38 cellular contexts compared by ENCODE assay signal in the genomic region with DNA sequence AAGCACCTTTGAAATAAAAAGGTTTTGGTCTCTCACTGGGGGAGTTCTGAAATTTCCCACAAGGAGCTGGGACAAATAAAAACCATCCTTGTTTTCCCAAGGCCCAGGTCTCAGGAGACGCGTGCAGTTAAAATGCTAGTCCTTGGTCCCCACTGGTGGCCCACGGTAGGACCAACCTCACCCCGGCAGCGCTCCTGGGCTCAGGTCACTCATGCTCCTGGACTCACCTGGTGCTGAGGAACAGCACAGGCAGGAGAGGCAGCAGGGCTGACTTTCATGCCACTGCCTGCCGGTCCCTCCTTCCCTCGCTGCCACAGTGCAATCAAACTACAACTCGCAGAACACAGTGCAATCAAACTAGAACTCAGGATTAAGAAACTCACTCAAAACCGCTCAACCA.
"Had no signal": no experiment of that assay in that cellular context is flagged by ENCODE, and none has a peak within 500 bp of the region (broad histone marks: within the 10 kb centered on the region; RNA-seq: fewer than 3 reads in every experiment).

No MANE protein-coding gene starts in this region.

- H3K27ac ChIP-seq: ascending aorta, cardiac muscle cell, WERI-Rb-1 had no signal

- FAIRE-seq: bronchial epithelial cell had no signal

- H3K36me3 ChIP-seq: ascending aorta, cardiac muscle cell, WERI-Rb-1 had no signal

- ATAC-seq: activated CD4-positive, alpha-beta T cell treated with anti-CD3 and anti-CD28 coated beads for 36 hours; activated CD4-positive, CD25-positive, alpha-beta regulatory T cell treated with anti-CD3 and anti-CD28 coated beads, Interleukin-2, amount 50 U/mL, for 24 hours; activated CD8-positive, alpha-beta memory T cell treated with anti-CD3 and anti-CD28 coated beads, Interleukin-2, amount 10 ng/mL, durations not matched to agents 7 days and 5 days; activated CD8-positive, alpha-beta T cell treated with anti-CD3 and anti-CD28 coated beads, Interleukin-2, amount 10 ng/mL, durations not matched to agents 7 days and 5 days; activated naive CD8-positive, alpha-beta T cell treated with anti-CD3 and anti-CD28 coated beads, Interleukin-2, amount 50 U/mL, for 24 hours; WTC11 had no signal

- H3K4me1 ChIP-seq: ascending aorta had no signal

- H3K27me3 Mint-ChIP-seq: activated CD4-positive, alpha-beta memory T cell treated with anti-CD3 and anti-CD28 coated beads, Interleukin-2, amount 10 ng/mL, durations not matched to agents 7 days and 5 days; activated CD4-positive, alpha-beta T cell treated with anti-CD3 and anti-CD28 coated beads for 36 hours; activated CD4-positive, alpha-beta T cell treated with anti-CD3 and anti-CD28 coated beads, Interleukin-2, amount 10 ng/mL, durations not matched to agents 7 days and 5 days; activated CD8-positive, alpha-beta memory T cell treated with anti-CD3 and anti-CD28 coated beads, Interleukin-2, amount 10 ng/mL, durations not matched to agents 7 days and 5 days; activated naive CD4-positive, alpha-beta T cell treated with anti-CD3 and anti-CD28 coated beads, Interleukin-2, amount 10 ng/mL, durations not matched to agents 7 days and 5 days; activated naive CD4-positive, alpha-beta T cell treated with anti-CD3 and anti-CD28 coated beads, Interleukin-2, amount 50 U/mL, for 24 hours; activated naive CD8-positive, alpha-beta T cell; activated naive CD8-positive, alpha-beta T cell treated with anti-CD3 and anti-CD28 coated beads, Interleukin-2, amount 10 ng/mL, durations not matched to agents 7 days and 5 days; activated naive CD8-positive, alpha-beta T cell treated with anti-CD3 and anti-CD28 coated beads, Interleukin-2, amount 50 U/mL, for 24 hours; activated T-cell treated with anti-CD3 and anti-CD28 coated beads, Interleukin-2, amount 50 U/mL, for 24 hours; central memory CD8-positive, alpha-beta T cell had no signal

- H3K27me3 ChIP-seq: ascending aorta, cardiac muscle cell had no signal

- H3K36me3 Mint-ChIP-seq: activated CD8-positive, alpha-beta memory T cell treated with anti-CD3 and anti-CD28 coated beads, Interleukin-2, amount 10 ng/mL, durations not matched to agents 7 days and 5 days; activated naive CD4-positive, alpha-beta T cell treated with anti-CD3 and anti-CD28 coated beads, Interleukin-2, amount 10 ng/mL, durations not matched to agents 7 days and 5 days; activated naive CD4-positive, alpha-beta T cell treated with anti-CD3 and anti-CD28 coated beads, Interleukin-2, amount 50 U/mL, for 24 hours; activated naive CD8-positive, alpha-beta T cell; activated naive CD8-positive, alpha-beta T cell treated with anti-CD3 and anti-CD28 coated beads, Interleukin-2, amount 10 ng/mL, durations not matched to agents 7 days and 5 days; brain; WTC11 had no signal

- H3K4me1 Mint-ChIP-seq: activated CD4-positive, alpha-beta memory T cell treated with anti-CD3 and anti-CD28 coated beads, Interleukin-2, amount 10 ng/mL, durations not matched to agents 7 days and 5 days; activated CD4-positive, alpha-beta T cell treated with anti-CD3 and anti-CD28 coated beads for 36 hours; activated CD4-positive, alpha-beta T cell treated with anti-CD3 and anti-CD28 coated beads, Interleukin-2, amount 10 ng/mL, durations not matched to agents 7 days and 5 days; activated CD8-positive, alpha-beta memory T cell treated with anti-CD3 and anti-CD28 coated beads, Interleukin-2, amount 10 ng/mL, durations not matched to agents 7 days and 5 days; activated naive CD4-positive, alpha-beta T cell treated with anti-CD3 and anti-CD28 coated beads, Interleukin-2, amount 10 ng/mL, durations not matched to agents 7 days and 5 days; activated naive CD4-positive, alpha-beta T cell treated with anti-CD3 and anti-CD28 coated beads, Interleukin-2, amount 50 U/mL, for 24 hours; activated naive CD8-positive, alpha-beta T cell treated with anti-CD3 and anti-CD28 coated beads, Interleukin-2, amount 10 ng/mL, durations not matched to agents 7 days and 5 days; activated naive CD8-positive, alpha-beta T cell treated with anti-CD3 and anti-CD28 coated beads, Interleukin-2, amount 50 U/mL, for 24 hours; brain; central memory CD8-positive, alpha-beta T cell; WTC11 had no signal

- H3K4me3 Mint-ChIP-seq: activated CD4-positive, alpha-beta memory T cell treated with anti-CD3 and anti-CD28 coated beads, Interleukin-2, amount 10 ng/mL, durations not matched to agents 7 days and 5 days; activated CD4-positive, alpha-beta T cell treated with anti-CD3 and anti-CD28 coated beads for 36 hours; activated CD4-positive, alpha-beta T cell treated with anti-CD3 and anti-CD28 coated beads, Interleukin-2, amount 10 ng/mL, durations not matched to agents 7 days and 5 days; activated CD8-positive, alpha-beta memory T cell treated with anti-CD3 and anti-CD28 coated beads, Interleukin-2, amount 10 ng/mL, durations not matched to agents 7 days and 5 days; activated CD8-positive, alpha-beta T cell treated with anti-CD3 and anti-CD28 coated beads, Interleukin-2, amount 10 ng/mL, durations not matched to agents 7 days and 5 days; activated naive CD4-positive, alpha-beta T cell treated with anti-CD3 and anti-CD28 coated beads, Interleukin-2, amount 10 ng/mL, durations not matched to agents 7 days and 5 days; activated naive CD4-positive, alpha-beta T cell treated with anti-CD3 and anti-CD28 coated beads, Interleukin-2, amount 50 U/mL, for 24 hours; activated naive CD8-positive, alpha-beta T cell; activated naive CD8-positive, alpha-beta T cell treated with anti-CD3 and anti-CD28 coated beads, Interleukin-2, amount 10 ng/mL, durations not matched to agents 7 days and 5 days; activated naive CD8-positive, alpha-beta T cell treated with anti-CD3 and anti-CD28 coated beads, Interleukin-2, amount 50 U/mL, for 24 hours; activated T-cell treated with anti-CD3 and anti-CD28 coated beads, Interleukin-2, amount 50 U/mL, for 24 hours; brain; central memory CD8-positive, alpha-beta T cell; T-helper 1 cell treated with Interleukin-12 subunit alpha and Interleukin-12 subunit beta and Interleukin-4 antibody, amounts not matched to agents 30 μg/mL and 1 μg/mL, for 36 hours; T-helper 2 cell treated with Interferon-gamma antibody and Interleukin-4, amounts not matched to agents 5 μg/mL and 100 μg/mL, for 36 hours; WTC11 had no signal

- H3K4me3 ChIP-seq: ascending aorta, cardiac muscle cell had no signal

- H3K27ac Mint-ChIP-seq: activated CD4-positive, alpha-beta memory T cell treated with anti-CD3 and anti-CD28 coated beads, Interleukin-2, amount 10 ng/mL, durations not matched to agents 7 days and 5 days; activated CD4-positive, alpha-beta T cell treated with anti-CD3 and anti-CD28 coated beads for 36 hours; activated CD4-positive, alpha-beta T cell treated with anti-CD3 and anti-CD28 coated beads, Interleukin-2, amount 10 ng/mL, durations not matched to agents 7 days and 5 days; activated CD8-positive, alpha-beta memory T cell treated with anti-CD3 and anti-CD28 coated beads, Interleukin-2, amount 10 ng/mL, durations not matched to agents 7 days and 5 days; activated CD8-positive, alpha-beta T cell treated with anti-CD3 and anti-CD28 coated beads, Interleukin-2, amount 10 ng/mL, durations not matched to agents 7 days and 5 days; activated naive CD4-positive, alpha-beta T cell treated with anti-CD3 and anti-CD28 coated beads, Interleukin-2, amount 10 ng/mL, durations not matched to agents 7 days and 5 days; activated naive CD4-positive, alpha-beta T cell treated with anti-CD3 and anti-CD28 coated beads, Interleukin-2, amount 50 U/mL, for 24 hours; activated naive CD8-positive, alpha-beta T cell; activated naive CD8-positive, alpha-beta T cell treated with anti-CD3 and anti-CD28 coated beads, Interleukin-2, amount 10 ng/mL, durations not matched to agents 7 days and 5 days; activated naive CD8-positive, alpha-beta T cell treated with anti-CD3 and anti-CD28 coated beads, Interleukin-2, amount 50 U/mL, for 24 hours; activated T-cell treated with anti-CD3 and anti-CD28 coated beads, Interleukin-2, amount 50 U/mL, for 24 hours; activated T-helper 2 cell treated with anti-CD3 and anti-CD28 coated beads, Interferon-gamma antibody, Interleukin-2, Interleukin-4, amounts not matched to agents 10 μg/mL and 5 μg/mL and 100 μg/mL, durations not matched to agents 14 hours and 24 hours and 36 hours; brain; T-helper 1 cell treated with Interleukin-12 subunit alpha and Interleukin-12 subunit beta and Interleukin-4 antibody, amounts not matched to agents 30 μg/mL and 1 μg/mL, for 36 hours; T-helper 2 cell treated with Interferon-gamma antibody and Interleukin-4, amounts not matched to agents 5 μg/mL and 100 μg/mL, for 36 hours; WTC11 had no signal

- DNase-seq: activated CD4-positive, alpha-beta memory T cell treated with anti-CD3 and anti-CD28 coated beads, Interleukin-2, amount 10 ng/mL, durations not matched to agents 7 days and 5 days; activated CD4-positive, alpha-beta T cell treated with anti-CD3 and anti-CD28 coated beads for 1 hour; activated CD4-positive, alpha-beta T cell treated with anti-CD3 and anti-CD28 coated beads for 36 hours; activated CD4-positive, alpha-beta T cell treated with anti-CD3 and anti-CD28 coated beads for 48 hours; activated CD4-positive, alpha-beta T cell treated with anti-CD3 and anti-CD28 coated beads, Interleukin-2, amount 10 ng/mL, durations not matched to agents 7 days and 5 days; activated CD4-positive, alpha-beta T cell treated with anti-CD3 and anti-CD28 coated beads, Interleukin-2, amount 50 U/mL, for 48 hours; activated CD4-positive, CD25-positive, alpha-beta regulatory T cell; activated CD8-positive, alpha-beta memory T cell treated with anti-CD3 and anti-CD28 coated beads for 24 hours; activated CD8-positive, alpha-beta memory T cell treated with anti-CD3 and anti-CD28 coated beads, Interleukin-2, amount 10 ng/mL, durations not matched to agents 7 days and 5 days; activated CD8-positive, alpha-beta memory T cell treated with anti-CD3 and anti-CD28 coated beads, Interleukin-2, amount 50 U/mL, for 48 hours; activated CD8-positive, alpha-beta T cell treated with anti-CD3 and anti-CD28 coated beads, Interleukin-2, amount 10 ng/mL, durations not matched to agents 7 days and 5 days; activated effector memory CD4-positive, alpha-beta T cell treated with Interleukin-2 at 50 U/mL for 16 hours; activated gamma-delta T cell; activated naive CD4-positive, alpha-beta T cell treated with anti-CD3 and anti-CD28 coated beads, Interleukin-2, amount 10 ng/mL, durations not matched to agents 7 days and 5 days; activated naive CD4-positive, alpha-beta T cell treated with Interleukin-2 at 50 U/mL for 16 hours; activated naive CD8-positive, alpha-beta T cell treated with anti-CD3 and anti-CD28 coated beads, Interleukin-2, amount 10 ng/mL, durations not matched to agents 7 days and 5 days; activated naive CD8-positive, alpha-beta T cell treated with anti-CD3 and anti-CD28 coated beads, Interleukin-2, amount 50 U/mL, for 24 hours; activated T-cell treated with anti-CD3 and anti-CD28 coated beads, Interleukin-2, amount 50 U/mL, for 24 hours; activated T-cell treated with anti-CD3 and anti-CD28 coated beads, Interleukin-2, amount 50 U/mL, for 48 hours; amygdala; anterior cingulate cortex; caudate nucleus; T-helper 1 cell; T-helper 2 cell; T-helper 9 cell; WERI-Rb-1 had no signal
